Comparison of ENCODE assay signal across 11 cellular contexts in the genomic region with DNA sequence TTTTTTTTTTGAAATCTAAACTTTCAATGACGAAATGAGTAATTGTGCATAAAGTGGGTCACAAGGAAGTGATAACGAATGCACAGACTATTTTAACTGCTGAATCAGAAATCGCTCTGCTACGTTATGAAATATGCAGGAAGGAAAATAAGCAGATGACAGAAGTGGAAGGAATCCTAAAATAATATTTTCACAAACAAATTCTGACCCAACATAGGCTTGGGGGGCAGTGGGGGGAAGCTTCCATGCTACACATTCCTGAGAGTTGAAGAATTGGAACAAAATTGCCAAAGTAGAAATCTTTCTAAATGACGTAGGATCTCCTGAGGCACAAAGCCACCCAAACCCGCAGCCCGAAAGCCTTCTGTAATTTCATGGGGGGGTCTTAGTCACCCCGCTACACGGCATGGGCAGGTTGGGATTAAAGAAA.
DNase-seq lines count a peak whose midpoint lies in the region; ATAC-seq, FAIRE-seq and TF ChIP-seq lines count a peak whose summit lies in the region.
"Had no signal": no experiment of that assay in that cellular context is flagged by ENCODE, and none has a peak within 500 bp of the region (broad histone marks: within the 10 kb centered on the region; RNA-seq: fewer than 3 reads in every experiment).

No MANE protein-coding gene starts in this region.

- peak overlapping the region in 5 of 11 experiments; percentile 31 to 72 (median 59); a peak in 7 of 22 replicates for H3K27ac ChIP-seq in BLaER1 treated with 17β-estradiol and CSF1 and Interleukin-3, amounts not matched to agents 10 nM and 100 nM
- peak overlapping the region; percentile 75 for H3K27ac ChIP-seq in effector memory CD4-positive, alpha-beta T cell (ENCODE audit: insufficient read depth, low read length, poor library complexity, severe bottlenecking)
- peak overlapping the region in 3 of 4 donors; percentile 14 to 52 (median 51) for H3K27ac ChIP-seq in pancreas
- H3K27ac ChIP-seq: HL-60, vagina had no signal

- H4K20me1 ChIP-seq in BLaER1 treated with 17β-estradiol and CSF1 and Interleukin-3, amounts not matched to agents 10 nM and 100 nM: no peaks in the 10 kb centered on the region

- H3K27me3 ChIP-seq in BLaER1 treated with 17β-estradiol and CSF1 and Interleukin-3, amounts not matched to agents 10 nM and 100 nM: no peaks in the 10 kb centered on the region
- no peaks in the 10 kb centered on the region for H3K27me3 ChIP-seq in effector memory CD4-positive, alpha-beta T cell (replicated peaks; ENCODE audit: control insufficient read depth, insufficient read depth, low read length, poor library complexity, severe bottlenecking)
- H3K27me3 ChIP-seq in pancreas: no peaks in the 10 kb centered on the region
- H3K27me3 ChIP-seq: Peyer's patch, vagina had no signal

- peak overlapping the region in 8 of 11 experiments; percentile 18 to 89 (median 67); a peak in 14 of 22 replicates for H3K4me2 ChIP-seq in BLaER1 treated with 17β-estradiol and CSF1 and Interleukin-3, amounts not matched to agents 10 nM and 100 nM

- 37 to 49% methylated on average over 9 of the region's 9 CpGs for WGBS in pancreas, 2 donors

- H3K9me3 ChIP-seq in BLaER1 treated with 17β-estradiol and CSF1 and Interleukin-3, amounts not matched to agents 10 nM and 100 nM (replicated peaks in 1 of 11): no peaks in the 10 kb centered on the region
- no peaks in the 10 kb centered on the region for H3K9me3 ChIP-seq in effector memory CD4-positive, alpha-beta T cell (ENCODE audit: control insufficient read depth, low read length)
- H3K9me3 ChIP-seq in pancreas: no peaks in the 10 kb centered on the region
- H3K9me3 ChIP-seq: Peyer's patch, vagina had no signal

- no peak for TF ChIP-seq CTCF in pancreas (IDR thresholded peaks at IDR 0.05)

- DNase-seq in MV-4-11 (lab: John Stamatoyannopoulos, UW) (peak; percentile 38), pancreas (no peak), NCI-H1105 (lab: John Stamatoyannopoulos, UW) (no peak), COR-L47 (lab: John Stamatoyannopoulos, UW) (no peak), NCI-H345 (lab: John Stamatoyannopoulos, UW) (no peak)
- peak; percentile 33 to 49 (median 39) for DNase-seq in effector memory CD4-positive, alpha-beta T cell
- DNase-seq in stimulated activated CD4-positive, alpha-beta T cell treated with anti-CD3 and anti-CD28 coated beads, Interleukin-4, amount 100 ng/mL, for 1 hour: no peak

- H3K9ac ChIP-seq in BLaER1 treated with 17β-estradiol and CSF1 and Interleukin-3, amounts not matched to agents 10 nM and 100 nM: peak overlapping the region in 4 of 11 experiments; percentile 30 to 56 (median 45); a peak in 6 of 22 replicates

- H3K36me3 ChIP-seq in BLaER1 treated with 17β-estradiol and CSF1 and Interleukin-3, amounts not matched to agents 10 nM and 100 nM: no peaks in the 10 kb centered on the region
- no peaks in the 10 kb centered on the region for H3K36me3 ChIP-seq in effector memory CD4-positive, alpha-beta T cell (ENCODE audit: control insufficient read depth, insufficient read depth, low read length)
- H3K36me3 ChIP-seq in pancreas: no peaks in the 10 kb centered on the region
- H3K36me3 ChIP-seq: Peyer's patch, vagina had no signal

- FAIRE-seq in pancreas (lab: Jason Lieb, UNC): no peak

- H3K4me1 ChIP-seq in BLaER1 treated with 17β-estradiol and CSF1 and Interleukin-3, amounts not matched to agents 10 nM and 100 nM: peaks cover 6 to 75% (median 20%) of the 10 kb centered on the region in 10 experiments
- peaks cover 46% of the 10 kb centered on the region for H3K4me1 ChIP-seq in effector memory CD4-positive, alpha-beta T cell (ENCODE audit: control insufficient read depth, insufficient read depth, low read length, poor library complexity, severe bottlenecking)
- peaks cover 0 to 11% (median 10%) of the 10 kb centered on the region in 3 donors for H3K4me1 ChIP-seq in pancreas

- H3K4me3 ChIP-seq in BLaER1 treated with 17β-estradiol and CSF1 and Interleukin-3, amounts not matched to agents 10 nM and 100 nM: no peak overlapping the region
- peak overlapping the region; percentile 18 for H3K4me3 ChIP-seq in effector memory CD4-positive, alpha-beta T cell (ENCODE audit: insufficient read depth, low read depth, low read length, poor library complexity, severe bottlenecking)
- H3K4me3 ChIP-seq in pancreas: peak overlapping the region in 1 of 4 donors; percentile 6
- H3K4me3 ChIP-seq: Peyer's patch, vagina had no signal

- intact Hi-C loops in pancreas (cut with DNase I): no loop called here

- ATAC-seq in pancreas: peak in 3 of 4 donors; percentile 27 to 56 (median 42)

Comparison
In these comparisons a context has a peak if more than half of its experiments do, and no peak if none do; other contexts are left out.
1. DNase-seq: peak in MV-4-11 (single experiment) and effector memory CD4-positive, alpha-beta T cell (3 of 3); none in pancreas (0 of 6), NCI-H1105 (single experiment), COR-L47 (single experiment), NCI-H345 (single experiment) and stimulated activated CD4-positive, alpha-beta T cell treated with anti-CD3 and anti-CD28 coated beads, Interleukin-4, amount 100 ng/mL, for 1 hour (single experiment).